8 cellular contexts compared by ENCODE assay signal in the genomic region with DNA sequence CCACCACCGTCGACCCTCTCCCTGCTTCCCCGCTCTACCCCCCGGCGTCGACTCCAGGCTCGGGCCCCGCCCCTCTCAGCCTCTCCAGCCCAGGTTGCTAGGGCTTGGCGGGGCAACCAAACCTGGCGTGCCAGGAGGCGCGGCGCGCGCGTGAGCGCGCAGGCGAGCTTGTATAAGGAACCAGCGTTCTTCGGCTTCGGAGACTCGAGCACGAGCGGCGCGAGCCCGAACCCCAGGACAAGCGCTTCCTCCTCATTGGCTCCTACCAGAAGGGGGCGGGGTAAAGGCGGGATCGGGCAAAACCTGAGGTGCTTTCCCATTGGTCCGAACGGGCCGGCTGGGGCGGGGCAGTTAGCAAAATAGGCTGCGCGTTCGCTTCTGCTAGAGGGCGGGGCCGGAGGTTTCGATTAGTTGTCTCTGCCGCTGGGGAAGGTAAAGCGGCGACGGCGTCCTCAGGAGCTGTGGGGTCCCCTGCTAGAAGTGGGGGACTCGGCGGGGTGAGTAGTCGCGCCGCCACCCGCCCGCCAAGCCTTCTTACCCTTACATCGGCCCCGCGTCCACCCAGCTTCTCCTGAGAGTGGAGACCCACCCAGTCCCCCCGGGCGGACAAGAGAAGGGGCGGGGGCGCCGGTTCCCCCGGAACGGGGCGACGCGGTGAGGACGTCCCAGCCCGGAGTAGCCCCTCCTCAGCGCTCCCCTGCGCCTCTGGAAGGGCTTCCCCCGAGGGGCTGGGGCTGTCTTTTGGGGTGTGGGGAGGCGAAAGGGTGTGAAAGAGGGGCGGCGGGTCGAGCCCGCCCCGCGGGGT. TPM values are rescaled to one million over a fixed set of nuclear protein-coding genes. Genes with fewer than 3 reads are reported as not detected.
DNase-seq lines count a peak whose midpoint lies in the region; ATAC-seq and TF ChIP-seq lines count a peak whose summit lies in the region.

A gene (plus strand): TSS at position 410 of the 805 bp plus-strand sequence. CDS start 81,489 bp downstream, outside the sequence.

- no peaks in the 10 kb centered on the region for H3K9me3 Mint-ChIP-seq in WTC11

- no peaks in the 10 kb centered on the region for H3K9me3 ChIP-seq in AG04450 (ENCODE audit: control insufficient read depth, insufficient read depth, low read length)
- no peaks in the 10 kb centered on the region for H3K9me3 ChIP-seq in skeletal muscle tissue (ENCODE audit: control insufficient read depth in 3 of 3, low read length in 3 of 3)

- H3K27me3 Mint-ChIP-seq in WTC11 (ENCODE audit: low read depth), result no peaks in the 10 kb centered on the region; the same call in 1 of the 2 replicates

- CTCF ChIA-PET in AG04450 (lab: Charles Lee), result no interaction called here
- CTCF ChIA-PET in WTC11 (lab: Charles Lee), result interaction anchor here (0.6 to 2.4 kb wide), 5 partner anchors 15 to 461 kb away, joined by 3 to 10 read pairs (median 6); no protein-coding TSS in a partner anchor

- H3K27me3 ChIP-seq in AG04450 (ENCODE audit: control insufficient read depth, insufficient read depth, low read length), result no peaks in the 10 kb centered on the region
- no peaks in the 10 kb centered on the region for H3K27me3 ChIP-seq in skeletal muscle tissue (ENCODE audit: control insufficient read depth in 3 of 3, insufficient read depth in 3 of 3, low read length in 3 of 3)

- no peak for TF ChIP-seq CTCF in AG04450 (IDR thresholded peaks at IDR 0.05; ENCODE audit: low read depth, low read length)
- TF ChIP-seq CTCF in WTC11 (IDR thresholded peaks at IDR 0.05), result no peak
- TF ChIP-seq CTCF in cardiac fibroblast (IDR thresholded peaks at IDR 0.05; ENCODE audit: low read depth, low read length), result no peak

- POLR2A ChIA-PET in AG04450 (lab: Yijun Ruan, JAX) (no interaction called here), WTC11 (lab: Charles Lee) (interaction anchor here (1.0 to 1.2 kb wide), 2 partner anchors 12 to 251 kb away, joined by 3 read pairs; no protein-coding TSS in a partner anchor)

- peak within 1 kb of the TSS; percentile 80 for H3K27ac Mint-ChIP-seq in WTC11

- H3K4me3 Mint-ChIP-seq in WTC11, result peak within 1 kb of the TSS; percentile 89

- ATAC-seq in GM18907 (IDR thresholded peaks at IDR 0.05; ENCODE audit: unreplicated experiment) (peak; percentile 94), HG03175 (IDR thresholded peaks at IDR 0.05; ENCODE audit: unreplicated experiment) (peak; percentile 96), WTC11 (peak; percentile 90)

- peak within 1 kb of the TSS; percentile 74 to 82 (median 82) for H3K9ac ChIP-seq in skeletal muscle tissue (ENCODE audit: low read depth in 1 of 3, low read length in 3 of 3)

- peaks cover 24% of the 10 kb centered on the region for H3K4me1 Mint-ChIP-seq in WTC11

- peak within 1 kb of the TSS; percentile 66 for H3K4me3 ChIP-seq in AG04450 (ENCODE audit: low read depth, low read length)
- H3K4me3 ChIP-seq in cardiac fibroblast (replicated peaks in 1 of 2; ENCODE audit: low read depth in 2 of 2, low read length in 2 of 2), result peak within 1 kb of the TSS; percentile 70 to 88
- peak within 1 kb of the TSS; percentile 79 to 83 (median 81) for H3K4me3 ChIP-seq in skeletal muscle tissue (ENCODE audit: low read length in 3 of 3)

- H3K36me3 ChIP-seq in skeletal muscle tissue (ENCODE audit: control insufficient read depth in 3 of 3, insufficient read depth in 3 of 3, low read length in 3 of 3), result no peaks in the 10 kb centered on the region

- DNase-seq in AG04450 (ENCODE audit: low read depth, low spot score) (peak; percentile 92), NCI-H2227 treated with DMSO at 0.1 percent for 48 hours (lab: John Stamatoyannopoulos, UW) (peak; percentile 99), WTC11 (ENCODE audit: low spot score) (peak; percentile 96), cardiac fibroblast (ENCODE audit: low read depth in 2 of 2) (peak; percentile 96), iPS-NIHi11 (ENCODE audit: low spot score) (peak; percentile 86)

- H3K36me3 Mint-ChIP-seq in WTC11, result no peaks in the 10 kb centered on the region

- H3K27ac ChIP-seq in AG04450 (ENCODE audit: low read depth, low read length), result peak within 1 kb of the TSS; percentile 65
- H3K27ac ChIP-seq in skeletal muscle tissue (ENCODE audit: low read depth, low read length), result peak within 1 kb of the TSS; percentile 69

- no peaks in the 10 kb centered on the region for H3K4me1 ChIP-seq in skeletal muscle tissue (ENCODE audit: control insufficient read depth in 3 of 3, insufficient read depth in 3 of 3, low read length in 3 of 3)

TF ChIP-seq in WTC11, 78 proteins besides CTCF, POLR2A, EP300 and RAD21:
- TF ChIP-seq ETV6 (CRISPR knock-in tag; IDR thresholded peaks at IDR 0.05) (peak; percentile 30; the same call in 1 of the 2 replicates), MYBL2 (CRISPR knock-in tag; IDR thresholded peaks at IDR 0.05) (no peak), NFE2L1 (CRISPR knock-in tag; IDR thresholded peaks at IDR 0.05) (no peak), TEAD1 (CRISPR knock-in tag; IDR thresholded peaks at IDR 0.05) (no peak), ZNF232 (CRISPR knock-in tag; IDR thresholded peaks at IDR 0.05) (no peak), GTF2I (CRISPR knock-in tag; conservative IDR thresholded peaks at IDR 0.05) (no peak), ESRRA (CRISPR knock-in tag; IDR thresholded peaks at IDR 0.05; ENCODE audit: borderline replicate concordance) (no peak), HMGA2 (CRISPR knock-in tag; IDR thresholded peaks at IDR 0.05) (no peak), SP1 (CRISPR knock-in tag; conservative IDR thresholded peaks at IDR 0.05) (peak; percentile 86), SMAD4 (CRISPR knock-in tag; IDR thresholded peaks at IDR 0.05) (no peak), NFYB (CRISPR knock-in tag; conservative IDR thresholded peaks at IDR 0.05; ENCODE audit: low read depth) (peak; percentile 66)
- TF ChIP-seq, protein P1, sequence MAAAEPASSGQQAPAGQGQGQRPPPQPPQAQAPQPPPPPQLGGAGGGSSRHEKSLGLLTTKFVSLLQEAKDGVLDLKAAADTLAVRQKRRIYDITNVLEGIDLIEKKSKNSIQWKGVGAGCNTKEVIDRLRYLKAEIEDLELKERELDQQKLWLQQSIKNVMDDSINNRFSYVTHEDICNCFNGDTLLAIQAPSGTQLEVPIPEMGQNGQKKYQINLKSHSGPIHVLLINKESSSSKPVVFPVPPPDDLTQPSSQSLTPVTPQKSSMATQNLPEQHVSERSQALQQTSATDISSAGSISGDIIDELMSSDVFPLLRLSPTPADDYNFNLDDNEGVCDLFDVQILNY (CRISPR knock-in tag; IDR thresholded peaks at IDR 0.05), result no peak
- TF ChIP-seq, protein P2, sequence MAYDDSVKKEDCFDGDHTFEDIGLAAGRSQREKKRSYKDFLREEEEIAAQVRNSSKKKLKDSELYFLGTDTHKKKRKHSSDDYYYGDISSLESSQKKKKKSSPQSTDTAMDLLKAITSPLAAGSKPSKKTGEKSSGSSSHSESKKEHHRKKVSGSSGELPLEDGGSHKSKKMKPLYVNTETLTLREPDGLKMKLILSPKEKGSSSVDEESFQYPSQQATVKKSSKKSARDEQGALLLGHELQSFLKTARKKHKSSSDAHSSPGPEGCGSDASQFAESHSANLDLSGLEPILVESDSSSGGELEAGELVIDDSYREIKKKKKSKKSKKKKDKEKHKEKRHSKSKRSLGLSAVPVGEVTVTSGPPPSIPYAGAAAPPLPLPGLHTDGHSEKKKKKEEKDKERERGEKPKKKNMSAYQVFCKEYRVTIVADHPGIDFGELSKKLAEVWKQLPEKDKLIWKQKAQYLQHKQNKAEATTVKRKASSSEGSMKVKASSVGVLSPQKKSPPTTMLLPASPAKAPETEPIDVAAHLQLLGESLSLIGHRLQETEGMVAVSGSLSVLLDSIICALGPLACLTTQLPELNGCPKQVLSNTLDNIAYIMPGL (CRISPR knock-in tag; IDR thresholded peaks at IDR 0.05), result peak; percentile 12; the same call in 1 of the 2 replicates

RNA-seq across cellular contexts. Expression of the gene that starts here (rescaled TPM):
- 9.6 and 13.3 TPM in 2 replicates for polyA plus RNA-seq in AG04450 (2011; rRNA removed)
- polyA minus RNA-seq in AG04450 (2011; rRNA and poly(A)+ RNA removed), result 21.4 and 23.6 TPM in 2 replicates
- 13.0 to 13.6 TPM (median 13.3 TPM) in 3 replicates for total RNA-seq in WTC11 (2021)
- total RNA-seq in skeletal muscle tissue, result 4.2 TPM

Comparison
In these comparisons a context has a peak if more than half of its experiments do, and no peak if none do; other contexts are left out.
1. Peak in every context shown above with its lines: DNase-seq, ATAC-seq, H3K4me3 ChIP-seq and H3K27ac ChIP-seq.